Comparison of ENCODE assay signal across 16 cellular contexts in genomic region chr6:20444786-20445271, GRCh38. TPM values are rescaled to one million over a fixed set of nuclear protein-coding genes. Genes with fewer than 3 reads are reported as not detected.
DNase-seq lines count a peak whose midpoint lies in the region; ATAC-seq and TF ChIP-seq lines count a peak whose summit lies in the region.
"Had no signal": no experiment of that assay in that cellular context is flagged by ENCODE, and none has a peak within 500 bp of the region (broad histone marks: within the 10 kb centered on the region; RNA-seq: fewer than 3 reads in every experiment).

No MANE protein-coding gene starts in this region.

- CTCF ChIA-PET in activated CD8-positive, alpha-beta T cell treated with anti-CD3 and anti-CD28 coated beads for 36 hours (lab: Charles Lee), result no interaction called here
- CTCF ChIA-PET in activated CD8-positive, alpha-beta T cell treated with anti-CD3 and anti-CD28 coated beads, Interleukin-2, amount 10 ng/mL, durations not matched to agents 7 days and 5 days (lab: Charles Lee), result interaction anchor here (1.4 kb wide), 2 partner anchors 40 to 83 kb away, joined by 3 read pairs; no protein-coding TSS in a partner anchor

- H3K27me3 ChIP-seq in endodermal cell (ENCODE audit: control insufficient read depth, insufficient read depth, low read length, poor library complexity, severe bottlenecking), result no peaks in the 10 kb centered on the region
- no peaks in the 10 kb centered on the region for H3K27me3 ChIP-seq in gastroesophageal sphincter
- H3K27me3 ChIP-seq: Peyer's patch had no signal

- intact Hi-C loops in activated CD8-positive, alpha-beta T cell treated with anti-CD3 and anti-CD28 coated beads for 36 hours (cut with micrococcal nuclease), result no loop called here

- TF ChIP-seq POLR2A in gastroesophageal sphincter (IDR thresholded peaks at IDR 0.05), result no peak

- no peak for ATAC-seq in activated CD8-positive, alpha-beta T cell treated with anti-CD3 and anti-CD28 coated beads for 36 hours
- no peak for ATAC-seq in activated CD8-positive, alpha-beta T cell treated with anti-CD3 and anti-CD28 coated beads, Interleukin-2, amount 10 ng/mL, durations not matched to agents 7 days and 5 days
- peak; percentile 41 to 70 for ATAC-seq in stimulated activated naive B cell treated with anti-CD40 and anti-IgM and Interleukin-4, amounts not matched to agents 10 μg/mL and 1 μg/mL and 100 μg/mL, for 72 hours (replicated peaks)
- no peak for ATAC-seq in gastroesophageal sphincter
- ATAC-seq: activated T-cell treated with anti-CD3 and anti-CD28 coated beads, Interleukin-2, amount 50 U/mL, for 4 hours; sciatic nerve had no signal

- peaks cover 63% of the 10 kb centered on the region for H3K36me3 ChIP-seq in endodermal cell (ENCODE audit: control insufficient read depth, insufficient read depth, low read length)
- H3K36me3 ChIP-seq in gastroesophageal sphincter, result no peaks in the 10 kb centered on the region
- H3K36me3 ChIP-seq: Peyer's patch had no signal

- no peak for TF ChIP-seq CTCF in activated CD8-positive, alpha-beta T cell treated with anti-CD3 and anti-CD28 coated beads for 36 hours (IDR thresholded peaks at IDR 0.05)
- no peak for TF ChIP-seq CTCF in endodermal cell (conservative IDR thresholded peaks at IDR 0.05)
- TF ChIP-seq CTCF in gastroesophageal sphincter (IDR thresholded peaks at IDR 0.05), result no peak

- peaks cover 2% of the 10 kb centered on the region for H3K9me3 Mint-ChIP-seq in activated CD8-positive, alpha-beta T cell treated with anti-CD3 and anti-CD28 coated beads for 36 hours
- no peaks in the 10 kb centered on the region for H3K9me3 Mint-ChIP-seq in activated CD8-positive, alpha-beta T cell treated with anti-CD3 and anti-CD28 coated beads, Interleukin-2, amount 10 ng/mL, durations not matched to agents 7 days and 5 days (ENCODE audit: insufficient read depth)
- no peaks in the 10 kb centered on the region for H3K9me3 Mint-ChIP-seq in endodermal cell
- H3K9me3 Mint-ChIP-seq in stimulated activated naive B cell treated with anti-CD40 and anti-IgM and Interleukin-4, amounts not matched to agents 10 μg/mL and 1 μg/mL and 100 μg/mL, for 72 hours, result no peaks in the 10 kb centered on the region

- POLR2A ChIA-PET in activated CD8-positive, alpha-beta T cell treated with anti-CD3 and anti-CD28 coated beads for 36 hours (lab: Charles Lee), result no interaction called here
- POLR2A ChIA-PET in activated CD8-positive, alpha-beta T cell treated with anti-CD3 and anti-CD28 coated beads, Interleukin-2, amount 10 ng/mL, durations not matched to agents 7 days and 5 days (lab: Charles Lee), result no interaction called here

- 86 to 98% methylated on average over 1 to 5 of the region's 5 CpGs for WGBS in endodermal cell (ENCODE audit: insufficient coverage in 1 of 2, insufficient read length in 1 of 2), 2 experiments
- 58 to 78% methylated on average over 3 to 4 of the region's 5 CpGs for WGBS in gastroesophageal sphincter (ENCODE audit: low coverage in 1 of 2), 2 donors

- H3K27ac ChIP-seq in endodermal cell (ENCODE audit: low read depth, low read length) (no peak overlapping the region), gastroesophageal sphincter (no peak overlapping the region)
- H3K27ac ChIP-seq: KMS-11, Peyer's patch had no signal

- no peak overlapping the region for H3K4me3 Mint-ChIP-seq in activated CD8-positive, alpha-beta T cell treated with anti-CD3 and anti-CD28 coated beads for 36 hours
- no peak overlapping the region for H3K4me3 Mint-ChIP-seq in activated CD8-positive, alpha-beta T cell treated with anti-CD3 and anti-CD28 coated beads, Interleukin-2, amount 10 ng/mL, durations not matched to agents 7 days and 5 days
- H3K4me3 Mint-ChIP-seq in endodermal cell, result no peak overlapping the region
- no peak overlapping the region for H3K4me3 Mint-ChIP-seq in stimulated activated naive B cell treated with anti-CD40 and anti-IgM and Interleukin-4, amounts not matched to agents 10 μg/mL and 1 μg/mL and 100 μg/mL, for 72 hours
- H3K4me3 Mint-ChIP-seq: activated T-cell treated with anti-CD3 and anti-CD28 coated beads, Interleukin-2, amount 50 U/mL, for 4 hours had no signal

- H3K36me3 Mint-ChIP-seq in activated CD8-positive, alpha-beta T cell treated with anti-CD3 and anti-CD28 coated beads for 36 hours (ENCODE audit: low read depth), result peaks cover 35% of the 10 kb centered on the region
- H3K36me3 Mint-ChIP-seq in activated CD8-positive, alpha-beta T cell treated with anti-CD3 and anti-CD28 coated beads, Interleukin-2, amount 10 ng/mL, durations not matched to agents 7 days and 5 days (ENCODE audit: low read depth), result peaks cover 41% of the 10 kb centered on the region
- H3K36me3 Mint-ChIP-seq in endodermal cell (ENCODE audit: low read depth), result peaks cover 32% of the 10 kb centered on the region
- peaks cover 29 to 38% of the 10 kb centered on the region in 2 donors for H3K36me3 Mint-ChIP-seq in stimulated activated naive B cell treated with anti-CD40 and anti-IgM and Interleukin-4, amounts not matched to agents 10 μg/mL and 1 μg/mL and 100 μg/mL, for 72 hours

- no peak for TF ChIP-seq EP300 in gastroesophageal sphincter (IDR thresholded peaks at IDR 0.05)

- no peaks in the 10 kb centered on the region for H3K27me3 Mint-ChIP-seq in activated CD8-positive, alpha-beta T cell treated with anti-CD3 and anti-CD28 coated beads for 36 hours
- H3K27me3 Mint-ChIP-seq in activated CD8-positive, alpha-beta T cell treated with anti-CD3 and anti-CD28 coated beads, Interleukin-2, amount 10 ng/mL, durations not matched to agents 7 days and 5 days (ENCODE audit: low read depth), result no peaks in the 10 kb centered on the region
- no peaks in the 10 kb centered on the region for H3K27me3 Mint-ChIP-seq in endodermal cell (ENCODE audit: insufficient read depth)
- no peaks in the 10 kb centered on the region for H3K27me3 Mint-ChIP-seq in stimulated activated naive B cell treated with anti-CD40 and anti-IgM and Interleukin-4, amounts not matched to agents 10 μg/mL and 1 μg/mL and 100 μg/mL, for 72 hours

- peak; percentile 25 for DNase-seq in activated CD8-positive, alpha-beta T cell treated with anti-CD3 and anti-CD28 coated beads for 36 hours
- no peak for DNase-seq in activated CD8-positive, alpha-beta T cell treated with anti-CD3 and anti-CD28 coated beads, Interleukin-2, amount 10 ng/mL, durations not matched to agents 7 days and 5 days
- peak; percentile 55 for DNase-seq in OCI-M1 (lab: John Stamatoyannopoulos, UW)
- no peak for DNase-seq in endodermal cell
- DNase-seq in stimulated activated naive B cell treated with anti-CD40 and anti-IgM and Interleukin-4, amounts not matched to agents 10 μg/mL and 1 μg/mL and 100 μg/mL, for 72 hours, result no peak
- DNase-seq in stimulated activated CD4-positive, alpha-beta T cell treated with anti-CD3 and anti-CD28 coated beads, Interleukin-4, amount 100 ng/mL, for 1 hour, result no peak
- DNase-seq in kidney glomerular epithelial cell (lab: John Stamatoyannopoulos, UW), result no peak
- DNase-seq: activated T-cell treated with anti-CD3 and anti-CD28 coated beads, Interleukin-2, amount 50 U/mL, for 4 hours; anterior cingulate cortex; NCI-H1436 treated with DMSO at 0.1 percent for 48 hours; NCI-H510A; Peyer's patch; stimulated activated naive CD4-positive, alpha-beta T cell had no signal

- H3K27ac Mint-ChIP-seq in activated CD8-positive, alpha-beta T cell treated with anti-CD3 and anti-CD28 coated beads for 36 hours, result peak overlapping the region; percentile 13
- H3K27ac Mint-ChIP-seq in activated CD8-positive, alpha-beta T cell treated with anti-CD3 and anti-CD28 coated beads, Interleukin-2, amount 10 ng/mL, durations not matched to agents 7 days and 5 days, result no peak overlapping the region
- H3K27ac Mint-ChIP-seq in endodermal cell, result peak overlapping the region; percentile 80
- H3K27ac Mint-ChIP-seq in stimulated activated naive B cell treated with anti-CD40 and anti-IgM and Interleukin-4, amounts not matched to agents 10 μg/mL and 1 μg/mL and 100 μg/mL, for 72 hours, result peak overlapping the region; percentile 38

- no peaks in the 10 kb centered on the region for H3K4me1 ChIP-seq in endodermal cell (ENCODE audit: control insufficient read depth, insufficient read depth, low read length)
- H3K4me1 ChIP-seq in gastroesophageal sphincter, result peaks cover 0 to 9% (median 0%) of the 10 kb centered on the region in 3 donors

- no peak overlapping the region for H3K4me3 ChIP-seq in endodermal cell (ENCODE audit: low read length)
- no peak overlapping the region for H3K4me3 ChIP-seq in gastroesophageal sphincter
- H3K4me3 ChIP-seq: Peyer's patch had no signal

- peaks cover 32% of the 10 kb centered on the region for H3K4me1 Mint-ChIP-seq in activated CD8-positive, alpha-beta T cell treated with anti-CD3 and anti-CD28 coated beads for 36 hours (ENCODE audit: low read depth)
- peaks cover 11% of the 10 kb centered on the region for H3K4me1 Mint-ChIP-seq in activated CD8-positive, alpha-beta T cell treated with anti-CD3 and anti-CD28 coated beads, Interleukin-2, amount 10 ng/mL, durations not matched to agents 7 days and 5 days (ENCODE audit: low read depth)
- peaks cover 11% of the 10 kb centered on the region for H3K4me1 Mint-ChIP-seq in endodermal cell
- H3K4me1 Mint-ChIP-seq in stimulated activated naive B cell treated with anti-CD40 and anti-IgM and Interleukin-4, amounts not matched to agents 10 μg/mL and 1 μg/mL and 100 μg/mL, for 72 hours, result peaks cover 10 to 34% of the 10 kb centered on the region in 2 donors

- no peak overlapping the region for H3K9ac ChIP-seq in endodermal cell (ENCODE audit: extremely low read depth, low read length, poor library complexity, severe bottlenecking)
- H3K9ac ChIP-seq: KMS-11 had no signal

- no peaks in the 10 kb centered on the region for H3K9me3 ChIP-seq in endodermal cell (ENCODE audit: control insufficient read depth, low read length)
- H3K9me3 ChIP-seq in gastroesophageal sphincter, result no peaks in the 10 kb centered on the region
- H3K9me3 ChIP-seq: Peyer's patch had no signal

RNA-seq across cellular contexts. Expression of gene E2F3, which starts 43.1 kb away (rescaled TPM):
- total RNA-seq in activated CD8-positive, alpha-beta T cell treated with anti-CD3 and anti-CD28 coated beads for 36 hours, result 10 to 100 TPM; 16.0 to 17.0 TPM
- 10 to 100 TPM; 26.7 to 27.4 TPM for total RNA-seq in activated CD8-positive, alpha-beta T cell treated with anti-CD3 and anti-CD28 coated beads, Interleukin-2, amount 10 ng/mL, durations not matched to agents 7 days and 5 days
- 10 to 100 TPM; 38.2 TPM for total RNA-seq in endodermal cell
- 26.8 TPM for polyA plus RNA-seq in endodermal cell (2013, experiment 1 of 2)
- polyA plus RNA-seq in endodermal cell (2013, experiment 2 of 2), result 26.3 TPM
- 1 to 10 TPM; 3.4 to 6.5 (median 5.2) TPM for total RNA-seq in gastroesophageal sphincter

Comparison
In these comparisons a context has a peak if more than half of its experiments do, and no peak if none do; other contexts are left out.
1. DNase-seq: peak in activated CD8-positive, alpha-beta T cell treated with anti-CD3 and anti-CD28 coated beads for 36 hours (single experiment) and OCI-M1 (single experiment); none in activated CD8-positive, alpha-beta T cell treated with anti-CD3 and anti-CD28 coated beads, Interleukin-2, amount 10 ng/mL, durations not matched to agents 7 days and 5 days (single experiment), endodermal cell (single experiment), stimulated activated naive B cell treated with anti-CD40 and anti-IgM and Interleukin-4, amounts not matched to agents 10 μg/mL and 1 μg/mL and 100 μg/mL, for 72 hours (single experiment), stimulated activated CD4-positive, alpha-beta T cell treated with anti-CD3 and anti-CD28 coated beads, Interleukin-4, amount 100 ng/mL, for 1 hour (single experiment) and kidney glomerular epithelial cell (single experiment).
2. ATAC-seq: peak in stimulated activated naive B cell treated with anti-CD40 and anti-IgM and Interleukin-4, amounts not matched to agents 10 μg/mL and 1 μg/mL and 100 μg/mL, for 72 hours (2 of 2); none in activated CD8-positive, alpha-beta T cell treated with anti-CD3 and anti-CD28 coated beads for 36 hours (single experiment), activated CD8-positive, alpha-beta T cell treated with anti-CD3 and anti-CD28 coated beads, Interleukin-2, amount 10 ng/mL, durations not matched to agents 7 days and 5 days (single experiment) and gastroesophageal sphincter (single experiment).